ENCODE assay signal across 11 cellular contexts in genomic region chr3:188578579-188579363, GRCh38.
DNase-seq lines count a peak whose midpoint lies in the region; ATAC-seq, FAIRE-seq and TF ChIP-seq lines count a peak whose summit lies in the region.
"Had no signal": no experiment of that assay in that cellular context is flagged by ENCODE, and none has a peak within 500 bp of the region (broad histone marks: within the 10 kb centered on the region; RNA-seq: fewer than 3 reads in every experiment).

No MANE protein-coding gene starts in this region.

- FAIRE-seq in GM12891 (lab: Jason Lieb, UNC): no peak
- FAIRE-seq: H1 had no signal

- H3K36me3 ChIP-seq in left lung (no peaks in the 10 kb centered on the region), tibial artery (no peaks in the 10 kb centered on the region)

- intact Hi-C loops in left lung (cut with DNase I): no loop called here
- intact Hi-C loops in tibial artery (cut with DNase I; ENCODE audit: low total_unique reads): no loop called here

- no peak overlapping the region for H3K4me3 Mint-ChIP-seq in activated naive CD4-positive, alpha-beta T cell treated with anti-CD3 and anti-CD28 coated beads, Interleukin-2, amount 50 U/mL, for 24 hours
- H3K4me3 Mint-ChIP-seq: activated naive CD4-positive, alpha-beta T cell treated with anti-CD3 and anti-CD28 coated beads, Interleukin-2, amount 10 ng/mL, durations not matched to agents 7 days and 5 days had no signal

- H3K4me3 ChIP-seq in astrocyte of the spinal cord (ENCODE audit: low read depth, low read length): no peak overlapping the region
- no peak overlapping the region for H3K4me3 ChIP-seq in left lung
- no peak overlapping the region for H3K4me3 ChIP-seq in tibial artery

- H3K27me3 ChIP-seq in left lung (no peaks in the 10 kb centered on the region), tibial artery (no peaks in the 10 kb centered on the region)

- TF ChIP-seq POLR2A in GM12891 (IDR thresholded peaks at IDR 0.05; ENCODE audit: low read depth, low read length): no peak

- peaks cover 3% of the 10 kb centered on the region for H3K36me3 Mint-ChIP-seq in activated naive CD4-positive, alpha-beta T cell treated with anti-CD3 and anti-CD28 coated beads, Interleukin-2, amount 50 U/mL, for 24 hours

- H3K27ac ChIP-seq in left lung (peak overlapping the region in 1 of 2 donors; percentile 65), tibial artery (peak overlapping the region; percentile 68 to 84)

- in situ Hi-C loops in astrocyte of the spinal cord (cut with HindIII; ENCODE audit: low sequenced_read_pairs): no loop called here

- H3K9me3 Mint-ChIP-seq in activated naive CD4-positive, alpha-beta T cell treated with anti-CD3 and anti-CD28 coated beads, Interleukin-2, amount 50 U/mL, for 24 hours: no peaks in the 10 kb centered on the region
- H3K9me3 Mint-ChIP-seq: activated naive CD4-positive, alpha-beta T cell treated with anti-CD3 and anti-CD28 coated beads, Interleukin-2, amount 10 ng/mL, durations not matched to agents 7 days and 5 days had no signal

- no peak for TF ChIP-seq CTCF in astrocyte of the spinal cord (IDR thresholded peaks at IDR 0.05; ENCODE audit: low read depth, low read length)
- no peak for TF ChIP-seq CTCF in left lung (IDR thresholded peaks at IDR 0.05)
- no peak for TF ChIP-seq CTCF in tibial artery (IDR thresholded peaks at IDR 0.05)

- DNase-seq in activated naive CD4-positive, alpha-beta T cell treated with anti-CD3 and anti-CD28 coated beads, Interleukin-2, amount 50 U/mL, for 16 hours: no peak
- DNase-seq in astrocyte of the spinal cord (ENCODE audit: low read depth, low spot score): peak; percentile 86
- peak in 1 of 2 donors; percentile 50 for DNase-seq in left lung
- DNase-seq in tibial artery: peak; percentile 76 to 94
- DNase-seq in GM12891 (ENCODE audit: insufficient read length, low spot score): no peak
- no peak for DNase-seq in activated effector memory CD4-positive, alpha-beta T cell treated with Interleukin-2 at 50 U/mL for 16 hours
- DNase-seq in activated gamma-delta T cell treated with Interleukin-2 at 50 U/mL for 16 hours: no peak
- DNase-seq: activated naive CD4-positive, alpha-beta T cell treated with anti-CD3 and anti-CD28 coated beads, Interleukin-2, amount 10 ng/mL, durations not matched to agents 7 days and 5 days; NCI-H345 had no signal

- peak overlapping the region; percentile 38 for H3K27ac Mint-ChIP-seq in activated naive CD4-positive, alpha-beta T cell treated with anti-CD3 and anti-CD28 coated beads, Interleukin-2, amount 50 U/mL, for 24 hours
- H3K27ac Mint-ChIP-seq: activated naive CD4-positive, alpha-beta T cell treated with anti-CD3 and anti-CD28 coated beads, Interleukin-2, amount 10 ng/mL, durations not matched to agents 7 days and 5 days had no signal

- H3K9me3 ChIP-seq in left lung: no peaks in the 10 kb centered on the region
- no peaks in the 10 kb centered on the region for H3K9me3 ChIP-seq in tibial artery

- ATAC-seq in left lung: peak; percentile 60

- H3K4me1 ChIP-seq in left lung (peaks cover 0 to 36% of the 10 kb centered on the region in 2 donors), tibial artery (peaks cover 0 to 98% (median 52%) of the 10 kb centered on the region in 4 donors)

- H3K27me3 Mint-ChIP-seq in activated naive CD4-positive, alpha-beta T cell treated with anti-CD3 and anti-CD28 coated beads, Interleukin-2, amount 50 U/mL, for 24 hours: no peaks in the 10 kb centered on the region
- H3K27me3 Mint-ChIP-seq: activated naive CD4-positive, alpha-beta T cell treated with anti-CD3 and anti-CD28 coated beads, Interleukin-2, amount 10 ng/mL, durations not matched to agents 7 days and 5 days had no signal

- H3K4me1 Mint-ChIP-seq in activated naive CD4-positive, alpha-beta T cell treated with anti-CD3 and anti-CD28 coated beads, Interleukin-2, amount 50 U/mL, for 24 hours: peaks cover 13% of the 10 kb centered on the region
- H3K4me1 Mint-ChIP-seq: activated naive CD4-positive, alpha-beta T cell treated with anti-CD3 and anti-CD28 coated beads, Interleukin-2, amount 10 ng/mL, durations not matched to agents 7 days and 5 days had no signal

TF ChIP-seq in GM12891, 5 proteins besides CTCF, POLR2A, EP300 and RAD21:
- no peak for TF ChIP-seq SPI1 (IDR thresholded peaks at IDR 0.05; ENCODE audit: low read depth, low read length)
- TF ChIP-seq TAF1 (IDR thresholded peaks at IDR 0.05; ENCODE audit: low read depth, low read length): no peak
- TF ChIP-seq PAX5 (IDR thresholded peaks at IDR 0.05; ENCODE audit: insufficient read depth, low read length, severe bottlenecking): no peak
- no peak for TF ChIP-seq POU2F2 (IDR thresholded peaks at IDR 0.05; ENCODE audit: low read depth, low read length)
- TF ChIP-seq POLR2AphosphoS5 (IDR thresholded peaks at IDR 0.05; ENCODE audit: low read depth, low read length): no peak

Comparison
In these comparisons a context has a peak if more than half of its experiments do, and no peak if none do; other contexts are left out.
1. DNase-seq: peak in astrocyte of the spinal cord (single experiment) and tibial artery (2 of 2); none in activated naive CD4-positive, alpha-beta T cell treated with anti-CD3 and anti-CD28 coated beads, Interleukin-2, amount 50 U/mL, for 16 hours (single experiment), GM12891 (single experiment), activated effector memory CD4-positive, alpha-beta T cell treated with Interleukin-2 at 50 U/mL for 16 hours (single experiment) and activated gamma-delta T cell treated with Interleukin-2 at 50 U/mL for 16 hours (single experiment).